ENCODE assay signal across 1 cellular context in genomic region chr5:109690456-109691247, GRCh38.
TF ChIP-seq lines count a peak whose summit lies in the region.

No MANE protein-coding gene starts in this region.

TF ChIP-seq in HepG2, 621 proteins besides CTCF, POLR2A, EP300 and RAD21 (continued from another document):
- TF ChIP-seq FUBP1 (CRISPR knock-in tag; IDR thresholded peaks at IDR 0.05; ENCODE audit: borderline replicate concordance) (no peak), MED1 (CRISPR knock-in tag; IDR thresholded peaks at IDR 0.05) (peak; percentile 30; the same call in 1 of the 2 replicates), POGK (CRISPR knock-in tag; conservative IDR thresholded peaks at IDR 0.05) (no peak), MLX (CRISPR knock-in tag; IDR thresholded peaks at IDR 0.05) (no peak), PAX8 (CRISPR knock-in tag; IDR thresholded peaks at IDR 0.05; ENCODE audit: borderline replicate concordance) (no peak), ZNF512B (CRISPR knock-in tag; IDR thresholded peaks at IDR 0.05; ENCODE audit: borderline replicate concordance) (no peak), FOXK1 (CRISPR knock-in tag; IDR thresholded peaks at IDR 0.05; ENCODE audit: borderline replicate concordance, low read depth) (no peak), ELF1 (CRISPR knock-in tag; IDR thresholded peaks at IDR 0.05) (no peak), ELF3 (CRISPR knock-in tag; IDR thresholded peaks at IDR 0.05) (0 out of 2 replicates have a peak, but pooled peaks have one; percentile 13), PHF8 (CRISPR knock-in tag; IDR thresholded peaks at IDR 0.05) (0 out of 2 replicates have a peak, but pooled peaks have one; percentile 10), ZFP41 (CRISPR knock-in tag; IDR thresholded peaks at IDR 0.05; ENCODE audit: borderline replicate concordance) (no peak), SYNCRIP (IDR thresholded peaks at IDR 0.05; ENCODE audit: insufficient read depth, low read depth, low read length) (no peak), ZNF292 (CRISPR knock-in tag; IDR thresholded peaks at IDR 0.05; ENCODE audit: borderline replicate concordance, low read depth) (no peak), ZKSCAN5 (CRISPR knock-in tag; IDR thresholded peaks at IDR 0.05) (no peak), ZNF33A (CRISPR knock-in tag; IDR thresholded peaks at IDR 0.05; ENCODE audit: borderline replicate concordance) (no peak), REPIN1 (CRISPR knock-in tag; IDR thresholded peaks at IDR 0.05; ENCODE audit: borderline replicate concordance, low read depth) (no peak), RBM39 (IDR thresholded peaks at IDR 0.05; ENCODE audit: low read depth, low read length, poor library complexity, severe bottlenecking) (no peak), TBP (CRISPR knock-in tag; IDR thresholded peaks at IDR 0.05) (no peak), ZNF501 (CRISPR knock-in tag; IDR thresholded peaks at IDR 0.05) (0 out of 2 replicates have a peak, but pooled peaks have one; percentile 4), ZNF224 (CRISPR knock-in tag; IDR thresholded peaks at IDR 0.05) (no peak), ZNF740 (CRISPR knock-in tag; IDR thresholded peaks at IDR 0.05) (no peak), MAX (IDR thresholded peaks at IDR 0.05) (peak; percentile 14; the same call in 1 of the 2 replicates), ZNF574 (CRISPR knock-in tag; IDR thresholded peaks at IDR 0.05) (peak; percentile 31; the same call in 1 of the 2 replicates), ZNF543 (CRISPR knock-in tag; IDR thresholded peaks at IDR 0.05) (no peak), ATF7 (IDR thresholded peaks at IDR 0.05) (peak; percentile 40; the same call in 1 of the 2 replicates), ATF7 (CRISPR knock-in tag; IDR thresholded peaks at IDR 0.05) (no peak), FOXM1 (CRISPR knock-in tag; IDR thresholded peaks at IDR 0.05) (no peak), PLRG1 (conservative IDR thresholded peaks at IDR 0.05) (no peak), ZNF3 (CRISPR knock-in tag; IDR thresholded peaks at IDR 0.05) (no peak), HMGXB4 (CRISPR knock-in tag; IDR thresholded peaks at IDR 0.05; ENCODE audit: borderline replicate concordance in 1 of 2, low read depth in 1 of 2) (peak; percentile 50 to 93; a peak in 2 of 4 replicates), ISL2 (CRISPR knock-in tag; IDR thresholded peaks at IDR 0.05) (no peak; the same call in 1 of the 2 replicates), SP2 (CRISPR knock-in tag; IDR thresholded peaks at IDR 0.05) (no peak)
